In the genomic region with DNA sequence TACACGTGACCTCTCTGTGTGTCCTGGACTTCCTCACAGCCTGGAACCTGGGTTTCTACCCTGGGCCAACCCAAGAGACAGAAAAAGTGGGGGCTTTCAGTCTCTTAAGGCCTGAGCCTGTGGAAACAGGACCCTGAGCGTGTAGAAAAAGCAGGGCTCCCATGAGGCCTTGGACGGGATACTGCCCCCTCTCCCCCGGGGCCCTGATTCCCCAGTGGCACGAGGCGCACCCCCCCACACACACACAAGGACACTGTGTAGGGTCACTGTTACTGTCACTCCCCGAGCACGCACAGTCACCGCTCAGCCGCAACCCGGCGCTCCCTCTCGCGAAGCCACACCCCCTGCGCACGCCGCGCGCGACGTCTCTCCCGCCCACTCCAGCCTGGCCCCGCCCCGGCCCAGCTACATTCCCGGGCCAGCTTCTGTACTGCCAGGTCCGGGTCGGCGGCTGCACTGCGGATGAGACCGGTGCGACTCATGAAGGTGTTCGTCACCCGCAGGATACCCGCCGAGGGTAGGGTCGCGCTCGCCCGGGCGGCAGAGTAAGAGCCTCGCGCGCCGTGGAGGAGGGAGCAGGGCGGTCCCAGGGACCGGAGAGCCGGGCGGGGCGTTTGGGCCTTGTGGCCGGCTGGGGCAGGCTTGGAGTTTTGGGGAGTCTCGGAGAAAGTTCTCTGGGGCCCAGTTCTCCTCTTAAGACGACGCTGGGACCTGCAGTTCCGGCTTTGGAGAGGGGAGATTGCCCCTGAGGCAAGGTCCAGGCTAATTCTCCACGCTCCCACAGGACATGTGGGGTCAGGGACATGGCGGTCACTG, we compare ENCODE assay signal across 8 cellular contexts. TPM values are rescaled to one million over a fixed set of nuclear protein-coding genes. Genes with fewer than 3 reads are reported as not detected.
A peak's percentile ranks its signal among the peaks of the same experiment; 100 is the strongest.
DNase-seq lines count a peak whose midpoint lies in the region; ATAC-seq, FAIRE-seq and TF ChIP-seq lines count a peak whose summit lies in the region.

GRHPR (plus strand) TSS at position 408 of the 816 bp plus-strand sequence; CDS start at position 463, 55 bp downstream.

- no peaks in the 10 kb centered on the region for H3K27me3 ChIP-seq in HUES48 (ENCODE audit: control insufficient read depth, insufficient read depth, low read length)
- no peaks in the 10 kb centered on the region for H3K27me3 ChIP-seq in mucosa of stomach (ENCODE audit: control insufficient read depth, insufficient read depth, low read length)

- H3K36me3 ChIP-seq in HUES48 (ENCODE audit: control insufficient read depth, insufficient read depth, low read length) (peaks cover 31% of the 10 kb centered on the region), mucosa of stomach (ENCODE audit: control insufficient read depth, insufficient read depth, low read length) (no peaks in the 10 kb centered on the region)

- ATAC-seq in GM21423 (IDR thresholded peaks at IDR 0.05; ENCODE audit: unreplicated experiment): peak; percentile 88

- H3K4me3 ChIP-seq in HUES48 (ENCODE audit: low read depth, low read length) (peak within 1 kb of the TSS; percentile 80), epithelial cell of proximal tubule (ENCODE audit: low read depth, low read length) (peak within 1 kb of the TSS; percentile 82), mucosa of stomach (ENCODE audit: low read length) (peak within 1 kb of the TSS; percentile 62)

- no peaks in the 10 kb centered on the region for H3K9me3 ChIP-seq in HUES48 (ENCODE audit: control insufficient read depth, insufficient read depth, low read length)
- no peaks in the 10 kb centered on the region for H3K9me3 ChIP-seq in mucosa of stomach (ENCODE audit: control insufficient read depth, low read length)

- peak within 1 kb of the TSS; percentile 75 for H3K27ac ChIP-seq in HUES48 (ENCODE audit: low read depth, low read length)

- no peak for FAIRE-seq in D721Med (lab: Jason Lieb, UNC)

- H3K4me1 ChIP-seq in HUES48 (ENCODE audit: control insufficient read depth, insufficient read depth, low read length): peaks cover 23% of the 10 kb centered on the region
- H3K4me1 ChIP-seq in mucosa of stomach (ENCODE audit: control insufficient read depth, insufficient read depth, low read length): peaks cover 24% of the 10 kb centered on the region

- TF ChIP-seq CTCF in D721Med (IDR thresholded peaks at IDR 0.05; ENCODE audit: insufficient read depth, missing control alignments) (no peak), epithelial cell of proximal tubule (conservative IDR thresholded peaks at IDR 0.05; ENCODE audit: low read depth, low read length) (no peak)

- DNase-seq in D721Med (ENCODE audit: insufficient read length, low spot score) (peak; percentile 91), OCI-M1 (lab: John Stamatoyannopoulos, UW) (peak; percentile 90), activated T-cell treated with anti-CD3 and anti-CD28 coated beads for 4 hours (peak; percentile 88), epithelial cell of proximal tubule (ENCODE audit: low read depth) (no peak)
- peak; percentile 83 for DNase-seq in stimulated activated CD8-positive, alpha-beta memory T cell treated with anti-CD3 and anti-CD28 coated beads, Interleukin-7, amount 100 ng/mL, for 24 hours (ENCODE audit: low read depth)

- H3K9ac ChIP-seq in HUES48 (ENCODE audit: low read depth, low read length) (peak within 1 kb of the TSS; percentile 59), mucosa of stomach (ENCODE audit: low read length) (peak within 1 kb of the TSS; percentile 94)

RNA-seq across cellular contexts. Expression of gene GRHPR, which starts in this region (rescaled TPM):
- total RNA-seq in epithelial cell of proximal tubule: 136 and 138 TPM in 2 replicates
